Comparison of ENCODE assay signal across 8 cellular contexts in genomic region chr4:80072607-80073361, GRCh38. TPM values are rescaled to one million over a fixed set of nuclear protein-coding genes. Genes with fewer than 3 reads are reported as not detected.
A peak's percentile ranks its signal among the peaks of the same experiment; 100 is the strongest.
DNase-seq lines count a peak whose midpoint lies in the region; ATAC-seq and TF ChIP-seq lines count a peak whose summit lies in the region.

TSS of gene ANTXR2 (minus strand) at chr4:80073229. CDS start at chr4:80072560, 669 bp downstream.

- H3K4me1 ChIP-seq in ACC112 (ENCODE audit: control insufficient read depth, insufficient read depth, low read length, unreplicated experiment) (peaks cover 44% of the 10 kb centered on the region), liver (ENCODE audit: control insufficient read depth in 4 of 4, insufficient read depth in 4 of 4, low read length in 3 of 4) (peaks cover 0 to 25% (median 19%) of the 10 kb centered on the region in 4 donors)

- ATAC-seq in GM18519 (IDR thresholded peaks at IDR 0.05; ENCODE audit: low FRiP score, unreplicated experiment) (peak; percentile 55), HG03045 (IDR thresholded peaks at IDR 0.05; ENCODE audit: unreplicated experiment) (peak; percentile 80)

- WGBS in liver = under 1% methylated on average over 61 of the region's 61 CpGs

- DNase-seq in NCI-H460 (ENCODE audit: extremely low read depth, low read depth) (peak; percentile 66), dorsolateral prefrontal cortex (peak; percentile 8 to 70 (median 60))
- DNase-seq in activated CD4-positive, alpha-beta T cell treated with anti-CD3 and anti-CD28 coated beads, Interleukin-2, amount 50 U/mL, for 1 hour = peak; percentile 69
- peak; percentile 58 to 72 for DNase-seq in stimulated activated CD4-positive, alpha-beta T cell treated with anti-CD3 and anti-CD28 coated beads, Interleukin-4, amount 100 ng/mL, for 4 hours

- TF ChIP-seq RAD21 in liver (IDR thresholded peaks at IDR 0.05) = peak; percentile 42 to 52

- H3K9ac ChIP-seq in liver (ENCODE audit: low read depth in 1 of 2, low read length in 2 of 2) = peak within 1 kb of the TSS; percentile 63 to 76

- 0 out of 2 replicates have a peak, but pooled peaks cover 3% of the 10 kb centered on the region for H3K36me3 ChIP-seq in ACC112 (ENCODE audit: insufficient read depth, low read length)
- H3K36me3 ChIP-seq in liver (ENCODE audit: control insufficient read depth in 4 of 4, insufficient read depth in 3 of 4, low read depth in 1 of 4, low read length in 3 of 4) = no peaks in the 10 kb centered on the region

- H2AFZ ChIP-seq in ACC112 (ENCODE audit: low read length, unreplicated experiment) = peak within 1 kb of the TSS; percentile 27

- H3K79me2 ChIP-seq in ACC112 (ENCODE audit: control insufficient read depth, insufficient read depth, low read length, unreplicated experiment) = peaks cover 40% of the 10 kb centered on the region

- no peaks in the 10 kb centered on the region for H3K27me3 ChIP-seq in ACC112 (ENCODE audit: insufficient read depth, low read length)
- peaks cover 0 to 6% (median 0%) of the 10 kb centered on the region in 45 donors for H3K27me3 ChIP-seq in dorsolateral prefrontal cortex
- H3K27me3 ChIP-seq in liver (ENCODE audit: control insufficient read depth in 4 of 4, insufficient read depth in 4 of 4, low read length in 3 of 4) = no peaks in the 10 kb centered on the region

- intact Hi-C loops in dorsolateral prefrontal cortex (cut with DNase I) = no loop called here

- H3K4me3 ChIP-seq in ACC112 (ENCODE audit: low read depth, low read length) (peak within 1 kb of the TSS; percentile 81), dorsolateral prefrontal cortex (peak within 1 kb of the TSS; percentile 43 to 92 (median 79)), liver (ENCODE audit: low read depth in 1 of 3, low read length in 3 of 3) (peak within 1 kb of the TSS; percentile 77 to 85 (median 84))

- H3K27ac ChIP-seq in ACC112 (ENCODE audit: low read depth, low read length) (peak within 1 kb of the TSS; percentile 88), dorsolateral prefrontal cortex (peak within 1 kb of the TSS in 48 of 59 donors; percentile 3 to 85 (median 64)), liver (ENCODE audit: low read depth in 1 of 2, low read length in 2 of 2) (peak within 1 kb of the TSS; percentile 93 to 96)

- no peaks in the 10 kb centered on the region for H3K9me3 ChIP-seq in liver (ENCODE audit: control insufficient read depth in 4 of 4, low read length in 3 of 4)

- peak in 4 of 56 donors; percentile 3 to 42 (median 8) for TF ChIP-seq CTCF in dorsolateral prefrontal cortex (IDR thresholded peaks at IDR 0.05 in 54 of 56, conservative IDR thresholded peaks at IDR 0.05 in 2 of 56; ENCODE audit: low read depth in 1 of 56, partially characterized antibody in 56 of 56)
- no peak for TF ChIP-seq CTCF in liver (IDR thresholded peaks at IDR 0.05; ENCODE audit: low read depth, low read length, missing input control)

TF ChIP-seq in liver, 16 proteins besides CTCF, POLR2A, EP300 and RAD21:
- TF ChIP-seq RXRA (IDR thresholded peaks at IDR 0.05) = peak; percentile 37 to 44
- no peak for TF ChIP-seq GABPA (IDR thresholded peaks at IDR 0.05 in 1 of 2, conservative IDR thresholded peaks at IDR 0.05 in 1 of 2)
- peak in 1 of 2 donors; percentile 55 for TF ChIP-seq JUND (IDR thresholded peaks at IDR 0.05)
- TF ChIP-seq SP1 (IDR thresholded peaks at IDR 0.05) = peak; percentile 83
- peak; percentile 87 for TF ChIP-seq REST (IDR thresholded peaks at IDR 0.05)
- TF ChIP-seq MAX (IDR thresholded peaks at IDR 0.05) = no peak
- TF ChIP-seq FOXA1 (IDR thresholded peaks at IDR 0.05) = no peak
- TF ChIP-seq HNF4A (conservative IDR thresholded peaks at IDR 0.05) = peak; percentile 76 to 85
- TF ChIP-seq ATF3 (IDR thresholded peaks at IDR 0.05) = no peak
- TF ChIP-seq EGR1 (IDR thresholded peaks at IDR 0.05; ENCODE audit: low read depth in 2 of 2) = no peak
- peak; percentile 57 for TF ChIP-seq NR2F2 (IDR thresholded peaks at IDR 0.05)
- peak; percentile 84 for TF ChIP-seq TAF1 (conservative IDR thresholded peaks at IDR 0.05)
- TF ChIP-seq ZBTB33 (IDR thresholded peaks at IDR 0.05) = no peak
- no peak for TF ChIP-seq FOXA2 (IDR thresholded peaks at IDR 0.05)
- peak; percentile 85 for TF ChIP-seq YY1 (IDR thresholded peaks at IDR 0.05)
- TF ChIP-seq HNF4G (IDR thresholded peaks at IDR 0.05) = peak; percentile 64

RNA-seq across cellular contexts. Expression of gene ANTXR2, which starts in this region (rescaled TPM):
- total RNA-seq in NCI-H460 (2014; rRNA removed; shearing (Covaris generic)) = 29.1 and 38.3 TPM in 2 replicates
- polyA plus RNA-seq in NCI-H460 (2014; cell fraction: nucleus; rRNA removed) = 9.4 and 10.0 TPM in 2 replicates
- total RNA-seq in dorsolateral prefrontal cortex (10 to 100 TPM in 23 of 120 experiments, 1 to 10 TPM in 97; 3.0 to 17.1 (median 7.2) TPM), liver (10 to 100 TPM; 19.3 to 30.5 TPM)
- polyA plus RNA-seq in liver = 10 to 100 TPM; 16.1 to 23.3 TPM

Comparison
In these comparisons a context has a peak if more than half of its experiments do, and no peak if none do; other contexts are left out.
1. Peak in every context shown above with its lines: DNase-seq, ATAC-seq, H3K4me3 ChIP-seq and H3K27ac ChIP-seq.